Comparison of ENCODE assay signal across 10 cellular contexts in the genomic region with DNA sequence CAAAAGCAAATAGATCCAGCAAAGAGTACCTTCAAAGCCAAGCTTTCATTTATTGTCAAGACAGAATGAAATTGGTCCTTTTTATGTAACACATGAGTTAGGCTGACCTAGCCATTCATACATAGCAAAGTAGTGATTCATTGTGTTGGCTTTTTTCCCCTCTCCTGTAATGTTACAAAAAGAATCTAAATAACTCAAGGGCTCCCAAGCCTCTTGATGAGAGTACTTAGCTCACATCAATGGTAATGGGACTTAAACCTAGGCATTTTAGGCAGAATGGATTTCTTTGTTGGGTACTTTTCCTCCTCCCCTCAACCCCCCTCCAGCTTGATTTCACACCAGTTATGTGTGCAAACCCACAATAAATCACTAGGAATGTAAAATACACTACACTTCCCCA.
DNase-seq lines count a peak whose midpoint lies in the region; ATAC-seq and TF ChIP-seq lines count a peak whose summit lies in the region.
"Had no signal": no experiment of that assay in that cellular context is flagged by ENCODE, and none has a peak within 500 bp of the region (broad histone marks: within the 10 kb centered on the region; RNA-seq: fewer than 3 reads in every experiment).

No MANE protein-coding gene starts in this region.

- peaks cover 2% of the 10 kb centered on the region for H3K36me3 Mint-ChIP-seq in chondrocyte (ENCODE audit: low read depth)
- peaks cover 4% of the 10 kb centered on the region for H3K36me3 Mint-ChIP-seq in memory B cell

- no peak for ATAC-seq in memory B cell (ENCODE audit: low read depth)
- no peak for ATAC-seq in GM21737 (IDR thresholded peaks at IDR 0.05; ENCODE audit: unreplicated experiment)

- H3K9me3 Mint-ChIP-seq in chondrocyte (ENCODE audit: low read depth), result no peaks in the 10 kb centered on the region
- H3K9me3 Mint-ChIP-seq in memory B cell, result no peaks in the 10 kb centered on the region
- H3K9me3 Mint-ChIP-seq: activated naive CD4-positive, alpha-beta T cell treated with anti-CD3 and anti-CD28 coated beads for 36 hours had no signal

- no peak overlapping the region for H3K4me3 ChIP-seq in lower leg skin (ENCODE audit: low read depth, poor library complexity, severe bottlenecking)

- H3K4me3 Mint-ChIP-seq in chondrocyte (ENCODE audit: unreplicated experiment) (no peak overlapping the region), memory B cell (no peak overlapping the region)
- H3K4me3 Mint-ChIP-seq: activated naive CD4-positive, alpha-beta T cell treated with anti-CD3 and anti-CD28 coated beads for 36 hours had no signal

- no peak for TF ChIP-seq POLR2A in lower leg skin (IDR thresholded peaks at IDR 0.05)

- H3K27me3 Mint-ChIP-seq in chondrocyte (ENCODE audit: low read depth), result no peaks in the 10 kb centered on the region
- H3K27me3 Mint-ChIP-seq in memory B cell, result no peaks in the 10 kb centered on the region

- peaks cover 61% of the 10 kb centered on the region for H3K4me1 Mint-ChIP-seq in chondrocyte (ENCODE audit: low read depth)
- H3K4me1 Mint-ChIP-seq in memory B cell, result peaks cover 22% of the 10 kb centered on the region

- H3K27ac Mint-ChIP-seq in chondrocyte (ENCODE audit: unreplicated experiment) (peak overlapping the region; percentile 95), memory B cell (peak overlapping the region; percentile 4)
- H3K27ac Mint-ChIP-seq: activated naive CD4-positive, alpha-beta T cell treated with anti-CD3 and anti-CD28 coated beads for 36 hours had no signal

- DNase-seq in DMS153 (lab: John Stamatoyannopoulos, UW), result peak; percentile 53
- peak; percentile 16 for DNase-seq in LoVo (ENCODE audit: low spot score)
- no peak for DNase-seq in chondrocyte (ENCODE audit: low spot score)
- no peak for DNase-seq in memory B cell (ENCODE audit: low spot score in 2 of 2)
- no peak for DNase-seq in lower leg skin (ENCODE audit: low spot score in 2 of 2)
- no peak for DNase-seq in NCI-H748 treated with DMSO at 0.1 percent for 48 hours (lab: John Stamatoyannopoulos, UW)
- no peak for DNase-seq in HT-29 (ENCODE audit: low spot score)
- DNase-seq: activated naive CD4-positive, alpha-beta T cell treated with anti-CD3 and anti-CD28 coated beads for 36 hours; head of caudate nucleus had no signal

- intact Hi-C loops in lower leg skin (cut with DNase I; ENCODE audit: low total_unique reads), result no loop called here

- TF ChIP-seq CTCF in chondrocyte (IDR thresholded peaks at IDR 0.05), result no peak
- no peak for TF ChIP-seq CTCF in lower leg skin (IDR thresholded peaks at IDR 0.05)

Comparison
In these comparisons a context has a peak if more than half of its experiments do, and no peak if none do; other contexts are left out.
1. DNase-seq: peak in DMS153 (single experiment) and LoVo (single experiment); none in chondrocyte (single experiment), memory B cell (0 of 2), lower leg skin (0 of 2), NCI-H748 treated with DMSO at 0.1 percent for 48 hours (single experiment) and HT-29 (single experiment).